17 cellular contexts compared by ENCODE assay signal in genomic region chr3:47722859-47723258, GRCh38.
"Had no signal": no experiment of that assay in that cellular context is flagged by ENCODE, and none has a peak within 500 bp of the region (broad histone marks: within the 10 kb centered on the region; RNA-seq: fewer than 3 reads in every experiment).

No MANE protein-coding gene starts in this region.

- H3K4me3 ChIP-seq: body of pancreas, lung, right lobe of liver, spleen had no signal

- H3K4me1 ChIP-seq: body of pancreas, right lobe of liver, spleen had no signal

- H3K27me3 ChIP-seq: body of pancreas, right lobe of liver, spleen had no signal

- DNase-seq: activated CD4-positive, alpha-beta T cell treated with anti-CD3 and anti-CD28 coated beads for 36 hours; activated CD8-positive, alpha-beta memory T cell treated with anti-CD3 and anti-CD28 coated beads, Interleukin-2, amount 50 U/mL, for 48 hours; activated CD8-positive, alpha-beta T cell treated with anti-CD3 and anti-CD28 coated beads, Interleukin-2, amount 10 ng/mL, durations not matched to agents 7 days and 5 days; activated naive CD4-positive, alpha-beta T cell treated with anti-CD3 and anti-CD28 coated beads, Interleukin-2, amount 10 ng/mL, durations not matched to agents 7 days and 5 days; amniotic stem cell; body of pancreas; effector memory CD8-positive, alpha-beta T cell; immature natural killer cell; naive thymus-derived CD4-positive, alpha-beta T cell; right lobe of liver; spleen; stimulated activated CD4-positive, alpha-beta T cell treated with anti-CD3 and anti-CD28 coated beads, Interleukin-2, amount 100 ng/mL, for 24 hours; stimulated activated naive CD4-positive, alpha-beta T cell treated with Interleukin-2 at 50 U/mL for 16 hours; trophoblast cell had no signal

- H3K27me3 Mint-ChIP-seq: activated CD4-positive, alpha-beta T cell treated with anti-CD3 and anti-CD28 coated beads for 36 hours; activated naive CD4-positive, alpha-beta T cell treated with anti-CD3 and anti-CD28 coated beads, Interleukin-2, amount 10 ng/mL, durations not matched to agents 7 days and 5 days; dendritic cell treated with granulocyte-macrophage colony-stimulating factor and Interleukin-4, amounts not matched to agents 40 ng/mL and 50 ng/mL, for 4 days; effector memory CD8-positive, alpha-beta T cell; naive thymus-derived CD4-positive, alpha-beta T cell had no signal

- H3K9me3 ChIP-seq: body of pancreas, right lobe of liver, spleen had no signal

- H3K27ac Mint-ChIP-seq: activated CD4-positive, alpha-beta T cell treated with anti-CD3 and anti-CD28 coated beads for 36 hours; activated CD8-positive, alpha-beta T cell treated with anti-CD3 and anti-CD28 coated beads, Interleukin-2, amount 10 ng/mL, durations not matched to agents 7 days and 5 days; activated naive CD4-positive, alpha-beta T cell treated with anti-CD3 and anti-CD28 coated beads, Interleukin-2, amount 10 ng/mL, durations not matched to agents 7 days and 5 days; dendritic cell treated with granulocyte-macrophage colony-stimulating factor and Interleukin-4, amounts not matched to agents 40 ng/mL and 50 ng/mL, for 4 days had no signal

- H3K4me1 Mint-ChIP-seq: activated naive CD4-positive, alpha-beta T cell treated with anti-CD3 and anti-CD28 coated beads, Interleukin-2, amount 10 ng/mL, durations not matched to agents 7 days and 5 days had no signal

- H3K4me3 Mint-ChIP-seq: activated CD4-positive, alpha-beta T cell treated with anti-CD3 and anti-CD28 coated beads for 36 hours; activated CD8-positive, alpha-beta T cell treated with anti-CD3 and anti-CD28 coated beads, Interleukin-2, amount 10 ng/mL, durations not matched to agents 7 days and 5 days; activated naive CD4-positive, alpha-beta T cell treated with anti-CD3 and anti-CD28 coated beads, Interleukin-2, amount 10 ng/mL, durations not matched to agents 7 days and 5 days; dendritic cell treated with granulocyte-macrophage colony-stimulating factor and Interleukin-4, amounts not matched to agents 40 ng/mL and 50 ng/mL, for 4 days; effector memory CD8-positive, alpha-beta T cell; immature natural killer cell; naive thymus-derived CD4-positive, alpha-beta T cell had no signal

- ATAC-seq: activated CD4-positive, alpha-beta T cell treated with anti-CD3 and anti-CD28 coated beads for 36 hours; activated CD8-positive, alpha-beta T cell treated with anti-CD3 and anti-CD28 coated beads, Interleukin-2, amount 10 ng/mL, durations not matched to agents 7 days and 5 days; body of pancreas; effector memory CD8-positive, alpha-beta T cell; naive thymus-derived CD4-positive, alpha-beta T cell; right lobe of liver had no signal

- H3K27ac ChIP-seq: body of pancreas, right lobe of liver, spleen, VCaP had no signal

- H3K9me3 Mint-ChIP-seq: activated naive CD4-positive, alpha-beta T cell treated with anti-CD3 and anti-CD28 coated beads, Interleukin-2, amount 10 ng/mL, durations not matched to agents 7 days and 5 days; dendritic cell treated with granulocyte-macrophage colony-stimulating factor and Interleukin-4, amounts not matched to agents 40 ng/mL and 50 ng/mL, for 4 days; effector memory CD8-positive, alpha-beta T cell; immature natural killer cell; naive thymus-derived CD4-positive, alpha-beta T cell had no signal
